13 cellular contexts compared by ENCODE assay signal in genomic region chr7:451255-452229, GRCh38.
DNase-seq lines count a peak whose midpoint lies in the region; ATAC-seq lines count a peak whose summit lies in the region.
"Had no signal": no experiment of that assay in that cellular context is flagged by ENCODE, and none has a peak within 500 bp of the region (broad histone marks: within the 10 kb centered on the region; RNA-seq: fewer than 3 reads in every experiment).

No MANE protein-coding gene starts in this region.

- H3K27me3 ChIP-seq in iPS-20b (ENCODE audit: insufficient read depth, low read length), result peaks cover 38% of the 10 kb centered on the region
- H3K27me3 ChIP-seq: body of pancreas had no signal

- intact Hi-C loops in activated naive CD4-positive, alpha-beta T cell treated with anti-CD3 and anti-CD28 coated beads for 36 hours (cut with micrococcal nuclease), result no loop called here

- no peaks in the 10 kb centered on the region for H3K36me3 ChIP-seq in iPS-20b (ENCODE audit: insufficient read depth, low read depth, low read length)

- H3K27me3 Mint-ChIP-seq in activated naive CD4-positive, alpha-beta T cell treated with anti-CD3 and anti-CD28 coated beads for 36 hours (ENCODE audit: low read depth), result peaks cover 8% of the 10 kb centered on the region
- peaks cover 30% of the 10 kb centered on the region for H3K27me3 Mint-ChIP-seq in activated naive CD4-positive, alpha-beta T cell treated with anti-CD3 and anti-CD28 coated beads, Interleukin-2, amount 10 ng/mL, durations not matched to agents 7 days and 5 days
- peaks cover 16% of the 10 kb centered on the region for H3K27me3 Mint-ChIP-seq in T-helper 17 cell

- H3K4me3 Mint-ChIP-seq in activated naive CD4-positive, alpha-beta T cell treated with anti-CD3 and anti-CD28 coated beads for 36 hours, result peak overlapping the region; percentile 34
- H3K4me3 Mint-ChIP-seq in activated naive CD4-positive, alpha-beta T cell treated with anti-CD3 and anti-CD28 coated beads, Interleukin-2, amount 10 ng/mL, durations not matched to agents 7 days and 5 days, result no peak overlapping the region
- H3K4me3 Mint-ChIP-seq in T-helper 17 cell, result peak overlapping the region; percentile 66
- no peak overlapping the region for H3K4me3 Mint-ChIP-seq in stimulated activated effector memory CD8-positive, alpha-beta T cell treated with anti-CD3 and anti-CD28 coated beads, Interleukin-12 subunit alpha, Interleukin-12 subunit beta, amount 100 ng/mL, for 72 hours

- peaks cover 4% of the 10 kb centered on the region; the same call in 1 of the 2 replicates for H3K4me1 ChIP-seq in iPS-20b (ENCODE audit: insufficient read depth, low read length)

- peaks cover 16% of the 10 kb centered on the region for H3K4me1 Mint-ChIP-seq in activated naive CD4-positive, alpha-beta T cell treated with anti-CD3 and anti-CD28 coated beads for 36 hours (ENCODE audit: low read depth)
- H3K4me1 Mint-ChIP-seq in activated naive CD4-positive, alpha-beta T cell treated with anti-CD3 and anti-CD28 coated beads, Interleukin-2, amount 10 ng/mL, durations not matched to agents 7 days and 5 days, result peaks cover 8% of the 10 kb centered on the region
- H3K4me1 Mint-ChIP-seq in T-helper 17 cell, result peaks cover 9% of the 10 kb centered on the region
- peaks cover 18% of the 10 kb centered on the region for H3K4me1 Mint-ChIP-seq in stimulated activated effector memory CD8-positive, alpha-beta T cell treated with anti-CD3 and anti-CD28 coated beads, Interleukin-12 subunit alpha, Interleukin-12 subunit beta, amount 100 ng/mL, for 72 hours

- peak overlapping the region; percentile 59; the same call in 1 of the 2 replicates for H3K4me3 ChIP-seq in iPS-20b (ENCODE audit: low read length)
- H3K4me3 ChIP-seq: body of pancreas, skin epidermis had no signal

- no peak for ATAC-seq in T-helper 17 cell
- ATAC-seq in stimulated activated effector memory CD8-positive, alpha-beta T cell treated with anti-CD3 and anti-CD28 coated beads, Interleukin-12 subunit alpha, Interleukin-12 subunit beta, amount 100 ng/mL, for 72 hours, result no peak

- no peak overlapping the region for H3K27ac Mint-ChIP-seq in activated naive CD4-positive, alpha-beta T cell treated with anti-CD3 and anti-CD28 coated beads for 36 hours
- H3K27ac Mint-ChIP-seq in activated naive CD4-positive, alpha-beta T cell treated with anti-CD3 and anti-CD28 coated beads, Interleukin-2, amount 10 ng/mL, durations not matched to agents 7 days and 5 days, result no peak overlapping the region
- peak overlapping the region; percentile 78 for H3K27ac Mint-ChIP-seq in T-helper 17 cell
- H3K27ac Mint-ChIP-seq in stimulated activated effector memory CD8-positive, alpha-beta T cell treated with anti-CD3 and anti-CD28 coated beads, Interleukin-12 subunit alpha, Interleukin-12 subunit beta, amount 100 ng/mL, for 72 hours, result peak overlapping the region; percentile 86

- no peaks in the 10 kb centered on the region for H3K9me3 Mint-ChIP-seq in activated naive CD4-positive, alpha-beta T cell treated with anti-CD3 and anti-CD28 coated beads for 36 hours
- H3K9me3 Mint-ChIP-seq in activated naive CD4-positive, alpha-beta T cell treated with anti-CD3 and anti-CD28 coated beads, Interleukin-2, amount 10 ng/mL, durations not matched to agents 7 days and 5 days, result no peaks in the 10 kb centered on the region
- no peaks in the 10 kb centered on the region for H3K9me3 Mint-ChIP-seq in stimulated activated effector memory CD8-positive, alpha-beta T cell treated with anti-CD3 and anti-CD28 coated beads, Interleukin-12 subunit alpha, Interleukin-12 subunit beta, amount 100 ng/mL, for 72 hours

- CTCF ChIA-PET in activated naive CD4-positive, alpha-beta T cell treated with anti-CD3 and anti-CD28 coated beads for 36 hours (lab: Charles Lee), result no interaction called here
- CTCF ChIA-PET in activated naive CD4-positive, alpha-beta T cell treated with anti-CD3 and anti-CD28 coated beads, Interleukin-2, amount 10 ng/mL, durations not matched to agents 7 days and 5 days (lab: Charles Lee), result no interaction called here

- H3K9ac ChIP-seq in iPS-20b (ENCODE audit: low read depth, low read length), result peak overlapping the region; percentile 46; the same call in 1 of the 2 replicates

- H3K36me3 Mint-ChIP-seq in activated naive CD4-positive, alpha-beta T cell treated with anti-CD3 and anti-CD28 coated beads for 36 hours (ENCODE audit: low read depth), result no peaks in the 10 kb centered on the region
- H3K36me3 Mint-ChIP-seq in activated naive CD4-positive, alpha-beta T cell treated with anti-CD3 and anti-CD28 coated beads, Interleukin-2, amount 10 ng/mL, durations not matched to agents 7 days and 5 days, result no peaks in the 10 kb centered on the region
- H3K36me3 Mint-ChIP-seq in T-helper 17 cell (ENCODE audit: low read depth), result peaks cover 5% of the 10 kb centered on the region
- no peaks in the 10 kb centered on the region for H3K36me3 Mint-ChIP-seq in stimulated activated effector memory CD8-positive, alpha-beta T cell treated with anti-CD3 and anti-CD28 coated beads, Interleukin-12 subunit alpha, Interleukin-12 subunit beta, amount 100 ng/mL, for 72 hours

- no peak for DNase-seq in activated naive CD4-positive, alpha-beta T cell treated with anti-CD3 and anti-CD28 coated beads for 36 hours
- DNase-seq in activated naive CD4-positive, alpha-beta T cell treated with anti-CD3 and anti-CD28 coated beads, Interleukin-2, amount 10 ng/mL, durations not matched to agents 7 days and 5 days, result no peak
- DNase-seq in T-helper 17 cell (no peak), hippocampal formation (lab: John Stamatoyannopoulos, UW) (no peak), amygdala (lab: John Stamatoyannopoulos, UW) (no peak)
- DNase-seq in stimulated activated effector memory CD8-positive, alpha-beta T cell treated with anti-CD3 and anti-CD28 coated beads, Interleukin-12 subunit alpha, Interleukin-12 subunit beta, amount 100 ng/mL, for 72 hours (ENCODE audit: low spot score in 2 of 2), result no peak
- no peak for DNase-seq in stimulated activated CD4-positive, alpha-beta T cell treated with anti-CD3 and anti-CD28 coated beads, Interleukin-15, amount 100 ng/mL, for 24 hours
- DNase-seq: body of pancreas, DMS79 treated with DMSO at 0.1 percent for 48 hours, head of caudate nucleus, T-helper 9 cell had no signal

- no peak overlapping the region for H3K27ac ChIP-seq in iPS-20b (ENCODE audit: low read length)
- H3K27ac ChIP-seq: body of pancreas, skin epidermis had no signal

- H3K9me3 ChIP-seq in T-helper 17 cell (ENCODE audit: control insufficient read depth, low read length, poor library complexity, severe bottlenecking) (no peaks in the 10 kb centered on the region), iPS-20b (ENCODE audit: insufficient read depth, low read depth, low read length) (no peaks in the 10 kb centered on the region)
- H3K9me3 ChIP-seq: body of pancreas had no signal

Comparison
In these comparisons a context has a peak if more than half of its experiments do, and no peak if none do; other contexts are left out.
1. H3K4me3 Mint-ChIP-seq: peak in activated naive CD4-positive, alpha-beta T cell treated with anti-CD3 and anti-CD28 coated beads for 36 hours (single experiment) and T-helper 17 cell (single experiment); none in activated naive CD4-positive, alpha-beta T cell treated with anti-CD3 and anti-CD28 coated beads, Interleukin-2, amount 10 ng/mL, durations not matched to agents 7 days and 5 days (single experiment) and stimulated activated effector memory CD8-positive, alpha-beta T cell treated with anti-CD3 and anti-CD28 coated beads, Interleukin-12 subunit alpha, Interleukin-12 subunit beta, amount 100 ng/mL, for 72 hours (single experiment).
2. H3K27ac Mint-ChIP-seq: peak in T-helper 17 cell (single experiment) and stimulated activated effector memory CD8-positive, alpha-beta T cell treated with anti-CD3 and anti-CD28 coated beads, Interleukin-12 subunit alpha, Interleukin-12 subunit beta, amount 100 ng/mL, for 72 hours (single experiment); none in activated naive CD4-positive, alpha-beta T cell treated with anti-CD3 and anti-CD28 coated beads for 36 hours (single experiment) and activated naive CD4-positive, alpha-beta T cell treated with anti-CD3 and anti-CD28 coated beads, Interleukin-2, amount 10 ng/mL, durations not matched to agents 7 days and 5 days (single experiment).